ENCODE assay signal across 10 cellular contexts in genomic region chr6:3825331-3825831, GRCh38. TPM values are rescaled to one million over a fixed set of nuclear protein-coding genes. Genes with fewer than 3 reads are reported as not detected.
A peak's percentile ranks its signal among the peaks of the same experiment; 100 is the strongest.
DNase-seq lines count a peak whose midpoint lies in the region; ATAC-seq and TF ChIP-seq lines count a peak whose summit lies in the region.
"Had no signal": no experiment of that assay in that cellular context is flagged by ENCODE, and none has a peak within 500 bp of the region (broad histone marks: within the 10 kb centered on the region; RNA-seq: fewer than 3 reads in every experiment).

No MANE protein-coding gene starts in this region.

- H3K4me1 ChIP-seq in heart left ventricle (peaks cover 9 to 45% (median 32%) of the 10 kb centered on the region in 12 donors), prostate gland (replicated peaks) (peaks cover 5% of the 10 kb centered on the region)

- H3K27me3 ChIP-seq in heart left ventricle (no peaks in the 10 kb centered on the region), prostate gland (replicated peaks; ENCODE audit: insufficient read depth) (no peaks in the 10 kb centered on the region)

- peak in 10 of 12 donors; percentile 15 to 64 (median 46) for TF ChIP-seq CTCF in heart left ventricle (IDR thresholded peaks at IDR 0.05)
- TF ChIP-seq CTCF in prostate gland (IDR thresholded peaks at IDR 0.05) = peak in 3 of 4 experiments; percentile 33 to 48 (median 44)

- no peak for TF ChIP-seq POLR2A in heart left ventricle (IDR thresholded peaks at IDR 0.05)
- TF ChIP-seq POLR2A in prostate gland (IDR thresholded peaks at IDR 0.05) = no peak

- H3K9me3 ChIP-seq in heart left ventricle (no peaks in the 10 kb centered on the region), prostate gland (no peaks in the 10 kb centered on the region)

- DNase-seq in DMS153 (lab: John Stamatoyannopoulos, UW) (peak; percentile 5), amniotic epithelial cell (ENCODE audit: low read depth) (peak; percentile 57), heart left ventricle (peak; percentile 53 to 71 (median 64)), prostate gland (ENCODE audit: low spot score) (peak; percentile 65)
- no peak for DNase-seq in activated T-cell treated with anti-CD3 and anti-CD28 coated beads, Interleukin-2, amount 50 U/mL, for 4 hours
- DNase-seq: activated effector memory CD4-positive, alpha-beta T cell treated with anti-CD3 and anti-CD28 coated beads, Interleukin-2, amount 50 U/mL, for 16 hours; KG1 had no signal

- no peaks in the 10 kb centered on the region for H3K36me3 Mint-ChIP-seq in activated T-cell treated with anti-CD3 and anti-CD28 coated beads, Interleukin-2, amount 50 U/mL, for 4 hours (ENCODE audit: insufficient read depth)

- 22 to 43% (median 36%) methylated on average over 15 of the region's 15 CpGs for WGBS in heart left ventricle, 4 donors
- 10% methylated on average over 15 of the region's 15 CpGs for WGBS in prostate gland

- H3K27ac ChIP-seq in heart left ventricle (peak overlapping the region; percentile 82 to 94 (median 87)), prostate gland (peak overlapping the region; percentile 91 to 93)

- intact Hi-C loops in heart left ventricle (cut with DNase I) (loop anchor here in 8 of 10 donors (2.0 to 5.0 kb wide), 5 partner anchors 62 to 87 kb away; partner anchors contain the start of gene PXDC1 (in 4 of the 8)), prostate gland (cut with DNase I) (loop anchor here (2.0 to 5.0 kb wide), 2 partner anchors 75 to 87 kb away; partner anchors contain the start of gene PXDC1)

- H3K27me3 Mint-ChIP-seq in activated T-cell treated with anti-CD3 and anti-CD28 coated beads, Interleukin-2, amount 50 U/mL, for 4 hours (ENCODE audit: low read depth) = peaks cover 2% of the 10 kb centered on the region

- no peaks in the 10 kb centered on the region for H3K9me3 Mint-ChIP-seq in activated T-cell treated with anti-CD3 and anti-CD28 coated beads, Interleukin-2, amount 50 U/mL, for 4 hours

- H3K4me3 ChIP-seq in heart left ventricle = peak overlapping the region in 10 of 12 donors; percentile 2 to 41 (median 14)
- peak overlapping the region in 1 of 2 donors; percentile 13 for H3K4me3 ChIP-seq in prostate gland

- H3K4me3 Mint-ChIP-seq in activated T-cell treated with anti-CD3 and anti-CD28 coated beads, Interleukin-2, amount 50 U/mL, for 4 hours = no peak overlapping the region

- ATAC-seq in heart left ventricle (peak; percentile 43 to 71 (median 60)), HG02642 (IDR thresholded peaks at IDR 0.05; ENCODE audit: poor library complexity, unreplicated experiment) (no peak), GM21526 (IDR thresholded peaks at IDR 0.05; ENCODE audit: low FRiP score, unreplicated experiment) (no peak), GM18909 (IDR thresholded peaks at IDR 0.05; ENCODE audit: poor library complexity, unreplicated experiment) (no peak)
- no peak for ATAC-seq in activated T-cell treated with anti-CD3 and anti-CD28 coated beads, Interleukin-2, amount 50 U/mL, for 4 hours

- H3K36me3 ChIP-seq in heart left ventricle (no peaks in the 10 kb centered on the region), prostate gland (no peaks in the 10 kb centered on the region)

- H3K4me1 Mint-ChIP-seq in activated T-cell treated with anti-CD3 and anti-CD28 coated beads, Interleukin-2, amount 50 U/mL, for 4 hours (ENCODE audit: low read depth) = no peaks in the 10 kb centered on the region

RNA-seq across cellular contexts. Expression of gene FAM50B, which starts 23.8 kb away (rescaled TPM):
- total RNA-seq in heart left ventricle = 10 to 100 TPM; 13.6 to 29.1 (median 21.5) TPM
- 10 to 100 TPM; 11.7 to 23.3 TPM for polyA plus RNA-seq in heart left ventricle
- 10 to 100 TPM; 14.2 to 36.4 TPM for total RNA-seq in prostate gland
- 10 to 100 TPM in 1 of 3 donors, 1 to 10 TPM in 2; 8.8 to 11.4 (median 9.3) TPM for total RNA-seq in activated T-cell treated with anti-CD3 and anti-CD28 coated beads, Interleukin-2, amount 50 U/mL, for 4 hours

Comparison
In these comparisons a context has a peak if more than half of its experiments do, and no peak if none do; other contexts are left out.
1. ATAC-seq: peak in heart left ventricle (4 of 4); none in HG02642 (single experiment), activated T-cell treated with anti-CD3 and anti-CD28 coated beads, Interleukin-2, amount 50 U/mL, for 4 hours (0 of 2), GM21526 (single experiment) and GM18909 (single experiment).